In genomic region chr13:72757792-72758535, GRCh38 we compare ENCODE assay signal across 19 cellular contexts.
"Had no signal": no experiment of that assay in that cellular context is flagged by ENCODE, and none has a peak within 500 bp of the region (broad histone marks: within the 10 kb centered on the region; RNA-seq: fewer than 3 reads in every experiment).

No MANE protein-coding gene starts in this region.

- H3K27ac ChIP-seq: cardiac muscle cell, esophagus squamous epithelium, tibial nerve, WERI-Rb-1 had no signal

- H3K27me3 ChIP-seq: cardiac muscle cell, esophagus squamous epithelium, tibial nerve had no signal

- H3K4me1 ChIP-seq: esophagus squamous epithelium, tibial nerve had no signal

- H3K9me3 Mint-ChIP-seq: activated naive CD4-positive, alpha-beta T cell treated with anti-CD3 and anti-CD28 coated beads, Interleukin-2, amount 50 U/mL, for 24 hours; activated T-cell treated with anti-CD3 and anti-CD28 coated beads, Interleukin-2, amount 50 U/mL, for 24 hours; dendritic cell treated with granulocyte-macrophage colony-stimulating factor and Interleukin-4, amounts not matched to agents 40 ng/mL and 50 ng/mL, for 4 days; memory B cell; neural crest cell had no signal

- ATAC-seq: stimulated activated naive CD8-positive, alpha-beta T cell treated with anti-CD3 and anti-CD28 coated beads, Interleukin-15, Interleukin-2, amounts not matched to agents 100 U/mL and 50 U/mL, for 24 hours had no signal

- H3K27me3 Mint-ChIP-seq: activated naive CD4-positive, alpha-beta T cell treated with anti-CD3 and anti-CD28 coated beads, Interleukin-2, amount 50 U/mL, for 24 hours; activated T-cell treated with anti-CD3 and anti-CD28 coated beads, Interleukin-2, amount 50 U/mL, for 24 hours; dendritic cell treated with granulocyte-macrophage colony-stimulating factor and Interleukin-4, amounts not matched to agents 40 ng/mL and 50 ng/mL, for 4 days; memory B cell had no signal

- H3K27ac Mint-ChIP-seq: activated naive CD4-positive, alpha-beta T cell treated with anti-CD3 and anti-CD28 coated beads, Interleukin-2, amount 50 U/mL, for 24 hours; dendritic cell treated with granulocyte-macrophage colony-stimulating factor and Interleukin-4, amounts not matched to agents 40 ng/mL and 50 ng/mL, for 4 days had no signal

- H3K4me3 Mint-ChIP-seq: activated naive CD4-positive, alpha-beta T cell treated with anti-CD3 and anti-CD28 coated beads, Interleukin-2, amount 50 U/mL, for 24 hours; activated T-cell treated with anti-CD3 and anti-CD28 coated beads, Interleukin-2, amount 50 U/mL, for 24 hours; dendritic cell treated with granulocyte-macrophage colony-stimulating factor and Interleukin-4, amounts not matched to agents 40 ng/mL and 50 ng/mL, for 4 days; memory B cell; neural crest cell had no signal

- H3K4me3 ChIP-seq: cardiac muscle cell, esophagus squamous epithelium, tibial nerve had no signal

- DNase-seq: activated CD4-positive, alpha-beta T cell treated with anti-CD3 and anti-CD28 coated beads for 1 hour; activated CD4-positive, alpha-beta T cell treated with anti-CD3 and anti-CD28 coated beads, Interleukin-2, amount 50 U/mL, for 48 hours; activated effector memory CD4-positive, alpha-beta T cell treated with Interleukin-2 at 50 U/mL for 16 hours; activated T-cell treated with anti-CD3 and anti-CD28 coated beads, Interleukin-2, amount 50 U/mL, for 24 hours; amniotic stem cell; effector CD8-positive, alpha-beta T cell; esophagus squamous epithelium; retina; stimulated activated CD8-positive, alpha-beta memory T cell treated with anti-CD3 and anti-CD28 coated beads, Interleukin-4, amount 100 ng/mL, for 48 hours; stimulated activated naive CD8-positive, alpha-beta T cell treated with anti-CD3 and anti-CD28 coated beads, Interleukin-15, Interleukin-2, amounts not matched to agents 100 U/mL and 50 U/mL, for 24 hours; substantia nigra; T-helper 2 cell; WERI-Rb-1 had no signal

- H3K4me1 Mint-ChIP-seq: activated naive CD4-positive, alpha-beta T cell treated with anti-CD3 and anti-CD28 coated beads, Interleukin-2, amount 50 U/mL, for 24 hours; memory B cell; neural crest cell had no signal

- H3K9me3 ChIP-seq: esophagus squamous epithelium, tibial nerve had no signal
